In genomic region chr19:38478273-38478971, GRCh38 we compare ENCODE assay signal across 1 cellular context.
TF ChIP-seq lines count a peak whose summit lies in the region.

No MANE protein-coding gene starts in this region.

TF ChIP-seq in K562, 482 proteins besides CTCF, POLR2A, EP300 and RAD21:
- TF ChIP-seq, protein P1, sequence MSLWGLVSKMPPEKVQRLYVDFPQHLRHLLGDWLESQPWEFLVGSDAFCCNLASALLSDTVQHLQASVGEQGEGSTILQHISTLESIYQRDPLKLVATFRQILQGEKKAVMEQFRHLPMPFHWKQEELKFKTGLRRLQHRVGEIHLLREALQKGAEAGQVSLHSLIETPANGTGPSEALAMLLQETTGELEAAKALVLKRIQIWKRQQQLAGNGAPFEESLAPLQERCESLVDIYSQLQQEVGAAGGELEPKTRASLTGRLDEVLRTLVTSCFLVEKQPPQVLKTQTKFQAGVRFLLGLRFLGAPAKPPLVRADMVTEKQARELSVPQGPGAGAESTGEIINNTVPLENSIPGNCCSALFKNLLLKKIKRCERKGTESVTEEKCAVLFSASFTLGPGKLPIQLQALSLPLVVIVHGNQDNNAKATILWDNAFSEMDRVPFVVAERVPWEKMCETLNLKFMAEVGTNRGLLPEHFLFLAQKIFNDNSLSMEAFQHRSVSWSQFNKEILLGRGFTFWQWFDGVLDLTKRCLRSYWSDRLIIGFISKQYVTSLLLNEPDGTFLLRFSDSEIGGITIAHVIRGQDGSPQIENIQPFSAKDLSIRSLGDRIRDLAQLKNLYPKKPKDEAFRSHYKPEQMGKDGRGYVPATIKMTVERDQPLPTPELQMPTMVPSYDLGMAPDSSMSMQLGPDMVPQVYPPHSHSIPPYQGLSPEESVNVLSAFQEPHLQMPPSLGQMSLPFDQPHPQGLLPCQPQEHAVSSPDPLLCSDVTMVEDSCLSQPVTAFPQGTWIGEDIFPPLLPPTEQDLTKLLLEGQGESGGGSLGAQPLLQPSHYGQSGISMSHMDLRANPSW (CRISPR knock-in tag; IDR thresholded peaks at IDR 0.05): no peak
- no peak for TF ChIP-seq MEF2A (IDR thresholded peaks at IDR 0.05; ENCODE audit: control insufficient read depth, low read depth, low read length)
- TF ChIP-seq ZFP30 (CRISPR knock-in tag; IDR thresholded peaks at IDR 0.05; ENCODE audit: borderline replicate concordance): no peak
- TF ChIP-seq ZNF121 (CRISPR knock-in tag; conservative IDR thresholded peaks at IDR 0.05): peak; percentile 80
- TF ChIP-seq, protein P2, sequence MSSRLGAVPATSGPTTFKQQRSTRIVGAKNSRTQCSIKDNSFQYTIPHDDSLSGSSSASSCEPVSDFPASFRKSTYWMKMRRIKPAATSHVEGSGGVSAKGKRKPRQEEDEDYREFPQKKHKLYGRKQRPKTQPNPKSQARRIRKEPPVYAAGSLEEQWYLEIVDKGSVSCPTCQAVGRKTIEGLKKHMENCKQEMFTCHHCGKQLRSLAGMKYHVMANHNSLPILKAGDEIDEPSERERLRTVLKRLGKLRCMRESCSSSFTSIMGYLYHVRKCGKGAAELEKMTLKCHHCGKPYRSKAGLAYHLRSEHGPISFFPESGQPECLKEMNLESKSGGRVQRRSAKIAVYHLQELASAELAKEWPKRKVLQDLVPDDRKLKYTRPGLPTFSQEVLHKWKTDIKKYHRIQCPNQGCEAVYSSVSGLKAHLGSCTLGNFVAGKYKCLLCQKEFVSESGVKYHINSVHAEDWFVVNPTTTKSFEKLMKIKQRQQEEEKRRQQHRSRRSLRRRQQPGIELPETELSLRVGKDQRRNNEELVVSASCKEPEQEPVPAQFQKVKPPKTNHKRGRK (tag; IDR thresholded peaks at IDR 0.05): no peak
- peak in 1 of 2 experiments; percentile 32; a peak in 1 of 4 replicates for TF ChIP-seq RCOR1 (IDR thresholded peaks at IDR 0.05; ENCODE audit: borderline replicate concordance in 1 of 2, low read depth in 2 of 2, low read length in 2 of 2)
- TF ChIP-seq TEAD1 (CRISPR knock-in tag; IDR thresholded peaks at IDR 0.05): no peak
- TF ChIP-seq ZNF76 (CRISPR knock-in tag; IDR thresholded peaks at IDR 0.05; ENCODE audit: borderline replicate concordance): no peak
- TF ChIP-seq SAFB2 (IDR thresholded peaks at IDR 0.05; ENCODE audit: borderline replicate concordance, low read depth, low read length, severe bottlenecking): no peak
- TF ChIP-seq NEUROD1 (IDR thresholded peaks at IDR 0.05; ENCODE audit: borderline replicate concordance, low read depth, low read length, partially characterized antibody): no peak
- TF ChIP-seq NFYB (IDR thresholded peaks at IDR 0.05; ENCODE audit: extremely low read depth, insufficient read length): no peak
- TF ChIP-seq PPARD (CRISPR knock-in tag; IDR thresholded peaks at IDR 0.05): no peak
- TF ChIP-seq POLR2G (IDR thresholded peaks at IDR 0.05; ENCODE audit: low read depth, low read length): no peak
- TF ChIP-seq CHD7 (IDR thresholded peaks at IDR 0.05; ENCODE audit: low read depth, low read length): no peak
- no peak for TF ChIP-seq MCM2 (IDR thresholded peaks at IDR 0.05; ENCODE audit: low read depth)
- TF ChIP-seq ZNF766 (CRISPR knock-in tag; conservative IDR thresholded peaks at IDR 0.05): no peak
- TF ChIP-seq CHCHD3 (CRISPR knock-in tag; IDR thresholded peaks at IDR 0.05): no peak
- no peak for TF ChIP-seq ZNF354B (CRISPR knock-in tag; IDR thresholded peaks at IDR 0.05)
- TF ChIP-seq, protein P3, sequence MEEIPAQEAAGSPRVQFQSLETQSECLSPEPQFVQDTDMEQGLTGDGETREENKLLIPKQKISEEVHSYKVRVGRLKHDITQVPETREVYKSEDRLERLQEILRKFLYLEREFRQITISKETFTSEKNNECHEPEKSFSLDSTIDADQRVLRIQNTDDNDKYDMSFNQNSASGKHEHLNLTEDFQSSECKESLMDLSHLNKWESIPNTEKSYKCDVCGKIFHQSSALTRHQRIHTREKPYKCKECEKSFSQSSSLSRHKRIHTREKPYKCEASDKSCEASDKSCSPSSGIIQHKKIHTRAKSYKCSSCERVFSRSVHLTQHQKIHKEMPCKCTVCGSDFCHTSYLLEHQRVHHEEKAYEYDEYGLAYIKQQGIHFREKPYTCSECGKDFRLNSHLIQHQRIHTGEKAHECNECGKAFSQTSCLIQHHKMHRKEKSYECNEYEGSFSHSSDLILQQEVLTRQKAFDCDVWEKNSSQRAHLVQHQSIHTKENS (CRISPR knock-in tag; IDR thresholded peaks at IDR 0.05): no peak
- peak; percentile 83; the same call in 1 of the 2 replicates for TF ChIP-seq STAG1 (CRISPR knock-in tag; IDR thresholded peaks at IDR 0.05; ENCODE audit: borderline replicate concordance)
- peak; percentile 60 for TF ChIP-seq SMC3 (conservative IDR thresholded peaks at IDR 0.05; ENCODE audit: insufficient read depth, low read depth, low read length)
